ENCODE assay signal across 7 cellular contexts in genomic region chr5:172420215-172420934, GRCh38. TPM values are rescaled to one million over a fixed set of nuclear protein-coding genes. Genes with fewer than 3 reads are reported as not detected.
DNase-seq lines count a peak whose midpoint lies in the region; ATAC-seq, FAIRE-seq and TF ChIP-seq lines count a peak whose summit lies in the region.

No MANE protein-coding gene starts in this region.

- FAIRE-seq in D721Med (lab: Jason Lieb, UNC), result no peak

- TF ChIP-seq CTCF in D721Med (IDR thresholded peaks at IDR 0.05; ENCODE audit: insufficient read depth, missing control alignments), result no peak

- DNase-seq in NCI-H774 (lab: John Stamatoyannopoulos, UW), result peak; percentile 18
- peak; percentile 32 for DNase-seq in dermis blood vessel endothelial cell
- DNase-seq in middle frontal gyrus (ENCODE audit: extremely low spot score, low spot score), result peak; percentile 49
- no peak for DNase-seq in D721Med (ENCODE audit: insufficient read length, low spot score)
- no peak for DNase-seq in NCI-H69 (lab: John Stamatoyannopoulos, UW)
- no peak for DNase-seq in central memory CD4-positive, alpha-beta T cell

- peak; percentile 56 for ATAC-seq in GM21576 (IDR thresholded peaks at IDR 0.05; ENCODE audit: unreplicated experiment)

RNA-seq across cellular contexts. Expression of gene SH3PXD2B, which starts 34.0 kb away (rescaled TPM):
- 15.0 and 29.4 TPM in 2 replicates for total RNA-seq in dermis blood vessel endothelial cell

Comparison
In these comparisons a context has a peak if more than half of its experiments do, and no peak if none do; other contexts are left out.
1. DNase-seq: peak in NCI-H774 (single experiment), dermis blood vessel endothelial cell (single experiment) and middle frontal gyrus (single experiment); none in D721Med (single experiment), NCI-H69 (single experiment) and central memory CD4-positive, alpha-beta T cell (single experiment).